ENCODE assay signal across 20 cellular contexts in genomic region chr19:51873097-51873496, GRCh38.
"Had no signal": no experiment of that assay in that cellular context is flagged by ENCODE, and none has a peak within 500 bp of the region (broad histone marks: within the 10 kb centered on the region; RNA-seq: fewer than 3 reads in every experiment).

No MANE protein-coding gene starts in this region.

- H3K4me3 Mint-ChIP-seq: nephron progenitor cell had no signal

- H3K4me1 ChIP-seq: colonic mucosa, prostate gland, suprapubic skin, upper lobe of right lung had no signal

- H3K4me1 Mint-ChIP-seq: nephron progenitor cell had no signal

- H3K27ac Mint-ChIP-seq: nephron progenitor cell had no signal

- H3K9me3 ChIP-seq: colonic mucosa, prostate gland had no signal

- H3K27ac ChIP-seq: colonic mucosa, epithelial cell of prostate, prostate gland, suprapubic skin, upper lobe of right lung had no signal

- ATAC-seq: mucosa of descending colon; right cardiac atrium; stimulated activated naive CD8-positive, alpha-beta T cell treated with anti-CD3 and anti-CD28 coated beads, Interleukin-15, Interleukin-2, amounts not matched to agents 100 U/mL and 50 U/mL, for 24 hours; upper lobe of right lung had no signal

- H3K27me3 ChIP-seq: colonic mucosa, suprapubic skin, upper lobe of right lung had no signal

- DNase-seq: activated CD4-positive, alpha-beta T cell treated with anti-CD3 and anti-CD28 coated beads, Interleukin-2, amount 50 U/mL, for 1 hour; activated naive CD4-positive, alpha-beta T cell treated with Interleukin-2 at 50 U/mL for 16 hours; activated T-cell treated with anti-CD3 and anti-CD28 coated beads for 4 hours; caudate nucleus; colonic mucosa; effector memory CD4-positive, alpha-beta T cell; foreskin melanocyte; head of caudate nucleus; mucosa of descending colon; nephron progenitor cell; occipital lobe; right cardiac atrium; stimulated activated CD4-positive, alpha-beta T cell treated with anti-CD3 and anti-CD28 coated beads, Interleukin-4, amount 100 ng/mL, for 4 hours; stimulated activated CD8-positive, alpha-beta memory T cell treated with anti-CD3 and anti-CD28 coated beads, Interleukin-4, amount 100 ng/mL, for 48 hours; stimulated activated naive CD8-positive, alpha-beta T cell treated with anti-CD3 and anti-CD28 coated beads, Interleukin-15, Interleukin-2, amounts not matched to agents 100 U/mL and 50 U/mL, for 24 hours; upper lobe of right lung had no signal

- H3K4me2 ChIP-seq: smooth muscle cell had no signal

- H3K36me3 ChIP-seq: colonic mucosa had no signal

- H3K4me3 ChIP-seq: colonic mucosa, mucosa of descending colon, prostate gland, smooth muscle cell, suprapubic skin, upper lobe of right lung had no signal
